In genomic region chr12:66199141-66199540, GRCh38 we compare ENCODE assay signal across 23 cellular contexts. TPM values are rescaled to one million over a fixed set of nuclear protein-coding genes. Genes with fewer than 3 reads are reported as not detected.
"Had no signal": no experiment of that assay in that cellular context is flagged by ENCODE, and none has a peak within 500 bp of the region (broad histone marks: within the 10 kb centered on the region; RNA-seq: fewer than 3 reads in every experiment).

No MANE protein-coding gene starts in this region.

- FAIRE-seq: K562, RCC 7860 had no signal

- H3K4me3 ChIP-seq: K562, SJSA1, SK-N-MC had no signal

- H3K27me3 ChIP-seq: SJSA1 had no signal

- H3K27ac ChIP-seq: KMS-11, RWPE1, SJSA1, SK-N-MC had no signal

- H3K9me3 ChIP-seq: SJSA1 had no signal

- H3K4me3 Mint-ChIP-seq: IgD-negative memory B cell had no signal

- H3K27ac Mint-ChIP-seq: IgD-negative memory B cell had no signal

- H3K9ac ChIP-seq: KMS-11 had no signal

- ATAC-seq: K562 had no signal

- H3K4me2 ChIP-seq: KMS-11 had no signal

- H3K36me3 ChIP-seq: SJSA1 had no signal

- DNase-seq: Kasumi-1, MM.1S, NCI-H1092 treated with DMSO at 0.1 percent for 48 hours, NCI-H1436, NCI-H187, NCI-H2029, NCI-H2081 treated with DMSO at 0.1 percent for 48 hours, NCI-H2171, NCI-H226, NCI-H446, NCI-H510A, NCI-H524 treated with DMSO at 0.1 percent for 48 hours, NCI-H69, NCI-H774, SIG-M5 had no signal

RNA-seq across cellular contexts. Expression of gene IRAK3, which starts 10.1 kb away (rescaled TPM):
- total RNA-seq: HT-29, SJSA1 had no signal
- polyA plus RNA-seq: IgD-negative memory B cell had no signal
